Comparison of ENCODE assay signal across 8 cellular contexts in genomic region chr2:231673348-231673770, GRCh38. TPM values are rescaled to one million over a fixed set of nuclear protein-coding genes. Genes with fewer than 3 reads are reported as not detected.
DNase-seq lines count a peak whose midpoint lies in the region; ATAC-seq and TF ChIP-seq lines count a peak whose summit lies in the region.

No MANE protein-coding gene starts in this region.

- H3K9me3 Mint-ChIP-seq in endothelial cell (ENCODE audit: unreplicated experiment) (no peaks in the 10 kb centered on the region), chondrocyte (ENCODE audit: low read depth) (no peaks in the 10 kb centered on the region)

- H3K36me3 Mint-ChIP-seq in endothelial cell (ENCODE audit: low read depth, unreplicated experiment) (no peaks in the 10 kb centered on the region), chondrocyte (ENCODE audit: low read depth) (no peaks in the 10 kb centered on the region)

- peak overlapping the region; percentile 80 for H3K4me3 Mint-ChIP-seq in endothelial cell (ENCODE audit: unreplicated experiment)
- no peak overlapping the region for H3K4me3 Mint-ChIP-seq in chondrocyte (ENCODE audit: unreplicated experiment)

- TF ChIP-seq CTCF in GM06990 (IDR thresholded peaks at IDR 0.05; ENCODE audit: insufficient read depth, low read length, poor library complexity, severe bottlenecking) (no peak), endothelial cell (IDR thresholded peaks at IDR 0.05; ENCODE audit: unreplicated experiment) (no peak), omental fat pad (IDR thresholded peaks at IDR 0.05) (no peak), chondrocyte (IDR thresholded peaks at IDR 0.05) (no peak)

- peak overlapping the region; percentile 53 for H3K4me3 ChIP-seq in GM06990 (replicated peaks; ENCODE audit: low read depth, low read length)

- no peaks in the 10 kb centered on the region for H3K27me3 ChIP-seq in GM06990 (replicated peaks; ENCODE audit: control insufficient read depth, insufficient read depth, low read length)

- H3K36me3 ChIP-seq in GM06990 (ENCODE audit: control insufficient read depth, insufficient read depth, low read length): no peaks in the 10 kb centered on the region

- H3K27me3 Mint-ChIP-seq in endothelial cell (ENCODE audit: unreplicated experiment) (peaks cover 13% of the 10 kb centered on the region), chondrocyte (ENCODE audit: low read depth) (no peaks in the 10 kb centered on the region)

- DNase-seq in GM06990 (ENCODE audit: extremely low read depth, insufficient read length): no peak
- DNase-seq in NCI-H526 treated with DMSO at 0.1 percent for 48 hours (lab: John Stamatoyannopoulos, UW): peak; percentile 24
- DNase-seq in endothelial cell (ENCODE audit: low spot score): peak; percentile 76
- no peak for DNase-seq in omental fat pad (ENCODE audit: low spot score)
- DNase-seq in NCI-H446 treated with DMSO at 0.1 percent for 48 hours (lab: John Stamatoyannopoulos, UW): no peak
- DNase-seq in chondrocyte (ENCODE audit: low spot score): no peak
- DNase-seq in hippocampal formation (lab: John Stamatoyannopoulos, UW): no peak
- DNase-seq in AG08396 (ENCODE audit: low spot score): no peak

- ATAC-seq in omental fat pad (ENCODE audit: low FRiP score): peak; percentile 74

- H3K27ac Mint-ChIP-seq in endothelial cell (ENCODE audit: unreplicated experiment) (peak overlapping the region; percentile 89), chondrocyte (ENCODE audit: unreplicated experiment) (no peak overlapping the region)

- H3K4me1 Mint-ChIP-seq in endothelial cell (ENCODE audit: unreplicated experiment) (peaks cover 14% of the 10 kb centered on the region), chondrocyte (ENCODE audit: low read depth) (peaks cover 20% of the 10 kb centered on the region)

RNA-seq across cellular contexts. Expression of gene PTMA, which starts 35.0 kb away (rescaled TPM):
- 592 TPM for total RNA-seq in endothelial cell (ENCODE audit: unreplicated experiment)
- total RNA-seq in omental fat pad: 1,000 to 10,000 TPM in 1 of 4 donors, 100 to 1,000 TPM in 3; 757 to 1,307 (median 926) TPM
- total RNA-seq in chondrocyte: 391 to 435 TPM (median 409 TPM) in 3 replicates

Comparison
In these comparisons a context has a peak if more than half of its experiments do, and no peak if none do; other contexts are left out.
1. DNase-seq: peak in NCI-H526 treated with DMSO at 0.1 percent for 48 hours (single experiment) and endothelial cell (single experiment); none in GM06990 (single experiment), omental fat pad (single experiment), NCI-H446 treated with DMSO at 0.1 percent for 48 hours (single experiment), chondrocyte (single experiment), hippocampal formation (0 of 2) and AG08396 (single experiment).